In the genomic region with DNA sequence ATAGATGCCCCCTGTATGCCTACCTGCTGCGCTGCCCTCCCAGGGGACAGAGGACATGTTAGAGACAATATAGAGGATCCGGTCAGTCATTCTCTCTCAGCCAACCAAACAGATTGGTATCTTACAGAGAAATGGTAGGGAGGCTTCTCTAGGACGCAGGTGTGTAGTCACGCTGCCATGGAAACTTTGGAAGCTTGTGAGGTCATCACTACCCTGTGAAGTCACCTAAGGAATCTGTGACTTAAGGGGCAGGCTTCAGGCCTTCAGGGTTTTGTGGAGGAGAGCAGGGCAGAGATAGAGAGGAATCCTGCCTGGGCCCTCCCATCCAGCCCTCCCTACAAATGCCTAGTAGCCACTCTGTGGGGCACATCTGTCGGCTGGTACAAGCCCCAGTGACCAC, we compare ENCODE assay signal across 22 cellular contexts. TPM values are rescaled to one million over a fixed set of nuclear protein-coding genes. Genes with fewer than 3 reads are reported as not detected.
"Had no signal": no experiment of that assay in that cellular context is flagged by ENCODE, and none has a peak within 500 bp of the region (broad histone marks: within the 10 kb centered on the region; RNA-seq: fewer than 3 reads in every experiment).

A gene with protein sequence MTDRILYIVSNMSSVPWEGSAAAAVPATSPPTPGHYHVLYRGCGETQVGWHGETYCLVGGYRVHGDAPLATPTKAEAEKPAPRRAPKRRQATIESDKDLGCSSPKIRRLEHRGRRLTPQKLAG (minus strand): TSS at position 231 of the 400 bp plus-strand sequence. CDS start 141 bp downstream, at position 90.

- H3K27me3 Mint-ChIP-seq: activated CD4-positive, alpha-beta memory T cell treated with anti-CD3 and anti-CD28 coated beads for 36 hours; activated CD8-positive, alpha-beta memory T cell treated with anti-CD3 and anti-CD28 coated beads, Interleukin-2, amount 10 ng/mL, durations not matched to agents 7 days and 5 days; stimulated activated naive CD8-positive, alpha-beta T cell treated with anti-CD3 and anti-CD28 coated beads, Interleukin-15, amount 100 ng/mL, for 72 hours had no signal

- DNase-seq: activated CD4-positive, alpha-beta memory T cell treated with anti-CD3 and anti-CD28 coated beads for 36 hours; activated CD8-positive, alpha-beta memory T cell treated with anti-CD3 and anti-CD28 coated beads, Interleukin-2, amount 10 ng/mL, durations not matched to agents 7 days and 5 days; activated naive CD4-positive, alpha-beta T cell treated with Interleukin-2 at 50 U/mL for 16 hours; body of pancreas; caudate nucleus; endodermal cell; foreskin melanocyte; hypothalamus; islet precursor cell; lower lobe of right lung; natural killer cell; psoas muscle; stimulated activated naive CD8-positive, alpha-beta T cell treated with anti-CD3 and anti-CD28 coated beads, Interleukin-15, amount 100 ng/mL, for 72 hours; transverse colon; WERI-Rb-1 had no signal

- H3K36me3 Mint-ChIP-seq: activated CD4-positive, alpha-beta memory T cell treated with anti-CD3 and anti-CD28 coated beads for 36 hours; activated CD8-positive, alpha-beta memory T cell treated with anti-CD3 and anti-CD28 coated beads, Interleukin-2, amount 10 ng/mL, durations not matched to agents 7 days and 5 days; natural killer cell had no signal

- H3K4me3 Mint-ChIP-seq: activated CD4-positive, alpha-beta memory T cell treated with anti-CD3 and anti-CD28 coated beads for 36 hours; activated CD8-positive, alpha-beta memory T cell treated with anti-CD3 and anti-CD28 coated beads, Interleukin-2, amount 10 ng/mL, durations not matched to agents 7 days and 5 days; endodermal cell; natural killer cell; stimulated activated naive CD8-positive, alpha-beta T cell treated with anti-CD3 and anti-CD28 coated beads, Interleukin-15, amount 100 ng/mL, for 72 hours had no signal

- H3K9me3 Mint-ChIP-seq: activated CD4-positive, alpha-beta memory T cell treated with anti-CD3 and anti-CD28 coated beads for 36 hours; endodermal cell; natural killer cell; stimulated activated naive CD8-positive, alpha-beta T cell treated with anti-CD3 and anti-CD28 coated beads, Interleukin-15, amount 100 ng/mL, for 72 hours had no signal

- ATAC-seq: activated CD8-positive, alpha-beta memory T cell treated with anti-CD3 and anti-CD28 coated beads, Interleukin-2, amount 10 ng/mL, durations not matched to agents 7 days and 5 days; body of pancreas; lower lobe of right lung; natural killer cell; psoas muscle; right cardiac atrium; stimulated activated naive CD8-positive, alpha-beta T cell treated with anti-CD3 and anti-CD28 coated beads, Interleukin-15, amount 100 ng/mL, for 72 hours had no signal

- H3K27ac Mint-ChIP-seq: activated CD4-positive, alpha-beta memory T cell treated with anti-CD3 and anti-CD28 coated beads for 36 hours; activated CD8-positive, alpha-beta memory T cell treated with anti-CD3 and anti-CD28 coated beads, Interleukin-2, amount 10 ng/mL, durations not matched to agents 7 days and 5 days; endodermal cell; stimulated activated naive CD8-positive, alpha-beta T cell treated with anti-CD3 and anti-CD28 coated beads, Interleukin-15, amount 100 ng/mL, for 72 hours had no signal

RNA-seq across cellular contexts. Expression of the gene that starts here (rescaled TPM):
- total RNA-seq: activated CD4-positive, alpha-beta memory T cell treated with anti-CD3 and anti-CD28 coated beads for 36 hours; activated CD8-positive, alpha-beta memory T cell treated with anti-CD3 and anti-CD28 coated beads, Interleukin-2, amount 10 ng/mL, durations not matched to agents 7 days and 5 days; body of pancreas; endodermal cell; epithelial cell of proximal tubule; lower lobe of right lung; mesenteric fat pad; natural killer cell; omental fat pad; psoas muscle; right cardiac atrium; suprapubic skin; T-helper 2 cell treated with Interferon-gamma antibody and Interleukin-4, amounts not matched to agents 100 ng/mL and 5 ng/mL, for 36 hours; transverse colon; vagina had no signal
